In genomic region chr16:11742536-11743307, GRCh38 we compare ENCODE assay signal across 8 cellular contexts. TPM values are rescaled to one million over a fixed set of nuclear protein-coding genes. Genes with fewer than 3 reads are reported as not detected.
DNase-seq lines count a peak whose midpoint lies in the region; TF ChIP-seq lines count a peak whose summit lies in the region.

A gene with protein sequence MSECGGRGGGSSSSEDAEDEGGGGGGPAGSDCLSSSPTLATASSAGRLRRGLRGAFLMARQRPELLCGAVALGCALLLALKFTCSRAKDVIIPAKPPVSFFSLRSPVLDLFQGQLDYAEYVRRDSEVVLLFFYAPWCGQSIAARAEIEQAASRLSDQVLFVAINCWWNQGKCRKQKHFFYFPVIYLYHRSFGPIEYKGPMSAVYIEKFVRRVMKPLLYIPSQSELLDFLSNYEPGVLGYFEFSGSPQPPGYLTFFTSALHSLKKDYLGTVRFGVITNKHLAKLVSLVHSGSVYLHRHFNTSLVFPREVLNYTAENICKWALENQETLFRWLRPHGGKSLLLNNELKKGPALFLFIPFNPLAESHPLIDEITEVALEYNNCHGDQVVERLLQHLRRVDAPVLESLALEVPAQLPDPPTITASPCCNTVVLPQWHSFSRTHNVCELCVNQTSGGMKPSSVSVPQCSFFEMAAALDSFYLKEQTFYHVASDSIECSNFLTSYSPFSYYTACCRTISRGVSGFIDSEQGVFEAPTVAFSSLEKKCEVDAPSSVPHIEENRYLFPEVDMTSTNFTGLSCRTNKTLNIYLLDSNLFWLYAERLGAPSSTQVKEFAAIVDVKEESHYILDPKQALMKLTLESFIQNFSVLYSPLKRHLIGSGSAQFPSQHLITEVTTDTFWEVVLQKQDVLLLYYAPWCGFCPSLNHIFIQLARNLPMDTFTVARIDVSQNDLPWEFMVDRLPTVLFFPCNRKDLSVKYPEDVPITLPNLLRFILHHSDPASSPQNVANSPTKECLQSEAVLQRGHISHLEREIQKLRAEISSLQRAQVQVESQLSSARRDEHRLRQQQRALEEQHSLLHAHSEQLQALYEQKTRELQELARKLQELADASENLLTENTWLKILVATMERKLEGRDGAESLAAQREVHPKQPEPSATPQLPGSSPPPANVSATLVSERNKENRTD (minus strand): TSS chr16:11742857. CDS start chr16:11742730, 127 bp downstream.

- no peaks in the 10 kb centered on the region for H3K9me2 ChIP-seq in MM.1S (replicated peaks; ENCODE audit: insufficient read depth, low read length)

- H3K36me3 Mint-ChIP-seq in neural crest cell (ENCODE audit: low read depth): no peaks in the 10 kb centered on the region

- peak within 1 kb of the TSS; percentile 94 for H3K4me3 Mint-ChIP-seq in neural crest cell

- peaks cover 4% of the 10 kb centered on the region; the same call in 1 of the 2 replicates for H3K4me1 ChIP-seq in ES-I3 (ENCODE audit: insufficient read depth, low read length)
- H3K4me1 ChIP-seq in HAP-1: peaks cover 18% of the 10 kb centered on the region
- H3K4me1 ChIP-seq in MM.1S (ENCODE audit: low read length): peaks cover 15% of the 10 kb centered on the region
- H3K4me1 ChIP-seq in stomach smooth muscle (ENCODE audit: control insufficient read depth, insufficient read depth, low read length): peaks cover 11% of the 10 kb centered on the region

- H3K9me3 ChIP-seq in ES-I3 (ENCODE audit: control insufficient read depth, insufficient read depth, low read length) (no peaks in the 10 kb centered on the region), HAP-1 (no peaks in the 10 kb centered on the region), MM.1S (replicated peaks; ENCODE audit: insufficient read depth, low read length) (no peaks in the 10 kb centered on the region), stomach smooth muscle (ENCODE audit: control insufficient read depth in 2 of 2, low read length in 2 of 2) (no peaks in the 10 kb centered on the region)

- no peaks in the 10 kb centered on the region for H3K9me3 Mint-ChIP-seq in neural crest cell

- H3K27me3 ChIP-seq in HAP-1 (ENCODE audit: low read depth) (no peaks in the 10 kb centered on the region), MM.1S (replicated peaks; ENCODE audit: insufficient read depth, low read length) (no peaks in the 10 kb centered on the region), stomach smooth muscle (ENCODE audit: control insufficient read depth in 1 of 2, insufficient read depth in 2 of 2, low read length in 2 of 2) (no peaks in the 10 kb centered on the region)

- H3K4me1 Mint-ChIP-seq in neural crest cell: peaks cover 41% of the 10 kb centered on the region

- in situ Hi-C loops in HAP-1 (cut with MboI; ENCODE audit: low sequenced_read_pairs): no loop called here

- no peaks in the 10 kb centered on the region for H3K27me3 Mint-ChIP-seq in neural crest cell (ENCODE audit: low read depth)

- TF ChIP-seq CTCF in MM.1S (IDR thresholded peaks at IDR 0.05; ENCODE audit: low read length) (no peak), fibroblast of villous mesenchyme (IDR thresholded peaks at IDR 0.05; ENCODE audit: insufficient read depth, low read depth, low read length) (no peak), neural crest cell (conservative IDR thresholded peaks at IDR 0.05) (peak; percentile 7)

- H3K4me2 ChIP-seq in MM.1S (ENCODE audit: low read depth, low read length): peak within 1 kb of the TSS; percentile 89

- H3K27ac ChIP-seq in MM.1S (ENCODE audit: low read length): peak within 1 kb of the TSS; percentile 96
- H3K27ac ChIP-seq in stomach smooth muscle (ENCODE audit: low read length): peak within 1 kb of the TSS; percentile 86

- H3K27ac Mint-ChIP-seq in neural crest cell (ENCODE audit: unreplicated experiment): peak within 1 kb of the TSS; percentile 92

- no peaks in the 10 kb centered on the region for H4K20me1 ChIP-seq in MM.1S (ENCODE audit: insufficient read depth, low read length)

- peaks cover 63% of the 10 kb centered on the region for H3F3A ChIP-seq in MM.1S (ENCODE audit: insufficient read depth, low read length)

- peak within 1 kb of the TSS; percentile 94 for H3K9ac ChIP-seq in ES-I3 (ENCODE audit: low read depth, low read length)
- peak within 1 kb of the TSS; percentile 100 for H3K9ac ChIP-seq in MM.1S (ENCODE audit: low read length)
- peak within 1 kb of the TSS; percentile 89 to 92 for H3K9ac ChIP-seq in stomach smooth muscle (ENCODE audit: low read length in 2 of 2)

- H2AFZ ChIP-seq in MM.1S (ENCODE audit: low read length): peak within 1 kb of the TSS; percentile 55

- no peaks in the 10 kb centered on the region for H3K36me3 ChIP-seq in ES-I3 (ENCODE audit: insufficient read depth, low read length)
- H3K36me3 ChIP-seq in HAP-1 (replicated peaks): no peaks in the 10 kb centered on the region; the same call in 1 of the 2 replicates
- H3K36me3 ChIP-seq in MM.1S (replicated peaks; ENCODE audit: insufficient read depth, low read length): peaks cover 12% of the 10 kb centered on the region; the same call in 1 of the 2 replicates
- no peaks in the 10 kb centered on the region for H3K36me3 ChIP-seq in stomach smooth muscle (ENCODE audit: control insufficient read depth in 2 of 2, insufficient read depth in 2 of 2, low read length in 2 of 2)

- DNase-seq in HAP-1 (ENCODE audit: low spot score in 2 of 2): peak; percentile 92 to 100
- DNase-seq in MM.1S: peak; percentile 98
- peak; percentile 25 for DNase-seq in SIG-M5 (lab: John Stamatoyannopoulos, UW)
- DNase-seq in activated gamma-delta T cell treated with Interleukin-2 at 50 U/mL for 16 hours: peak; percentile 99
- peak; percentile 99 for DNase-seq in fibroblast of villous mesenchyme (ENCODE audit: low read depth)
- peak; percentile 99 for DNase-seq in neural crest cell (ENCODE audit: low read depth, low spot score)

- H3K79me2 ChIP-seq in MM.1S (ENCODE audit: low read length): peaks cover 70% of the 10 kb centered on the region

- H3K4me3 ChIP-seq in HAP-1 (peak within 1 kb of the TSS; percentile 79), MM.1S (ENCODE audit: low read length) (peak within 1 kb of the TSS; percentile 99), fibroblast of villous mesenchyme (ENCODE audit: low read depth, low read length) (peak within 1 kb of the TSS; percentile 94), stomach smooth muscle (ENCODE audit: low read length in 2 of 2) (peak within 1 kb of the TSS; percentile 75 to 84)

RNA-seq across cellular contexts. Expression of the gene that starts here (rescaled TPM):
- 27.1 and 30.2 TPM in 2 replicates for total RNA-seq in fibroblast of villous mesenchyme
- total RNA-seq in neural crest cell: 16.9 and 18.5 TPM in 2 replicates

Comparison
In these comparisons a context has a peak if more than half of its experiments do, and no peak if none do; other contexts are left out.
1. Peak in every context shown above with its lines: DNase-seq, H3K4me3 ChIP-seq and H3K27ac ChIP-seq.
2. DNase-seq: peak in every context shown above with its lines; median percentile 99 in activated gamma-delta T cell treated with Interleukin-2 at 50 U/mL for 16 hours; 99 in fibroblast of villous mesenchyme; 99 in neural crest cell; 98 in MM.1S; 96 in HAP-1; 25 in SIG-M5.